ENCODE assay signal across 34 cellular contexts in the genomic region with DNA sequence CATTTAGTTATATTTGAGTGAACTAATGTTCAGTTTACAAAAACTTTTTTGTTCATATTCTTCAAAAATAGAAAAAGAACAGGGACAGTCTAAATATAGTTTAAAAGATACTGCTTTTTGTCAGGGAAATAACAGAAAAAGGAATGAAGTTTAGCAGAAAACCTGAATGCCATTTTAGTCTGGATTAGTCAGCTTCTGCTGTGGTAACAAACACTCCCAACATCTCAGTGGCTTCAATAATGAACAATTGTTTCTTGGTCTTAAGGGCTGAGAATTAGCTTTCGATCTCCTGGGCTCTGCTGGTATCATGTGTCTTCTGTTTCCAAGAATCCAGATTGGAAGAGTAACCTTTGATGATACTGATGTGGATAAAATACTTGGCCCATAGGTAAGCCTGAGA.
"Had no signal": no experiment of that assay in that cellular context is flagged by ENCODE, and none has a peak within 500 bp of the region (broad histone marks: within the 10 kb centered on the region; RNA-seq: fewer than 3 reads in every experiment).

No MANE protein-coding gene starts in this region.

- H3K36me3 ChIP-seq: MG63 had no signal

- H3K27me3 ChIP-seq: MG63 had no signal

- H3K4me3 ChIP-seq: MG63 had no signal

- DNase-seq: Karpas-422, Kasumi-1, MG63, MM.1S, MV-4-11, NCI-H1048, NCI-H1092, NCI-H1092 treated with DMSO at 0.1 percent for 48 hours, NCI-H1105, NCI-H1105 treated with DMSO at 0.1 percent for 48 hours, NCI-H1417, NCI-H1417 treated with DMSO at 0.1 percent for 48 hours, NCI-H1436, NCI-H1436 treated with DMSO at 0.1 percent for 48 hours, NCI-H146, NCI-H1694, NCI-H1694 treated with DMSO at 0.1 percent for 48 hours, NCI-H187, NCI-H187 treated with DMSO at 0.1 percent for 48 hours, NCI-H1930, NCI-H2029, NCI-H2029 treated with DMSO at 0.1 percent for 48 hours, NCI-H2081, NCI-H2081 treated with DMSO at 0.1 percent for 48 hours, NCI-H2107, NCI-H2171, NCI-H2171 treated with DMSO at 0.1 percent for 48 hours, NCI-H2227 treated with DMSO at 0.1 percent for 48 hours, NCI-H226, NCI-H345, NCI-H446, NCI-H446 treated with DMSO at 0.1 percent for 48 hours, NCI-H510A, NCI-H510A treated with DMSO at 0.1 percent for 48 hours had no signal

- H3K9me3 ChIP-seq: MG63 had no signal
